35 cellular contexts compared by ENCODE assay signal in the genomic region with DNA sequence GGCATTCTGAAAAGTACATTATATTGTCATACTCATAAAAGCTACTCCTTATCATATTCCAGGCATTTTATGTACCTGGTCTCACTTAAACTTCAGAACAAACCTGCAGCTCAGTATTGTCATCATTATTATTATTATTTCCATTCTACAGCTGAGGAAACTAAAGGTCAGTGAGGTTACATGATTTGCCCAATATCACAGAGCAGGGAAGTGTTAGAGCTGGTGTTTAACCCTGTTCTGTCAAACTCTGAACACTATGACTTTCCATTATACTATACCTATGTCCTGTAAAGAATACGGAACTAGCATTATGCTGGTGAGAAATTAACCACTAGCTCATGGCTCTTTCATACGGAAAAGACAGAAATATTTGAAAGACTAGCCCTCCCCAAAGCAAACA. TPM values are rescaled to one million over a fixed set of nuclear protein-coding genes. Genes with fewer than 3 reads are reported as not detected.
"Had no signal": no experiment of that assay in that cellular context is flagged by ENCODE, and none has a peak within 500 bp of the region (broad histone marks: within the 10 kb centered on the region; RNA-seq: fewer than 3 reads in every experiment).

No MANE protein-coding gene starts in this region.

- H3K4me1 Mint-ChIP-seq: activated CD4-positive, alpha-beta T cell treated with anti-CD3 and anti-CD28 coated beads, Interleukin-2, amount 10 ng/mL, durations not matched to agents 24 days and 14 days; activated naive CD8-positive, alpha-beta T cell treated with anti-CD3 and anti-CD28 coated beads for 36 hours; activated T-helper 17 cell treated with anti-CD3 and anti-CD28 coated beads, Interleukin-2, amount 50 U/mL, for 72 hours had no signal

- H3K36me3 ChIP-seq: adrenal gland, cardiac muscle cell had no signal

- H3K27ac Mint-ChIP-seq: activated B cell treated with CpG ODN at 0.5 μM for 24 hours; activated CD4-positive, alpha-beta memory T cell treated with anti-CD3 and anti-CD28 coated beads for 36 hours; activated CD4-positive, alpha-beta T cell treated with anti-CD3 and anti-CD28 coated beads, Interleukin-2, amount 10 ng/mL, durations not matched to agents 24 days and 14 days; activated CD8-positive, alpha-beta T cell treated with anti-CD3 and anti-CD28 coated beads for 36 hours; activated naive CD4-positive, alpha-beta T cell treated with anti-CD3 and anti-CD28 coated beads for 36 hours; activated naive CD4-positive, alpha-beta T cell treated with anti-CD3 and anti-CD28 coated beads, Interleukin-2, amount 50 U/mL, for 72 hours; activated naive CD8-positive, alpha-beta T cell treated with anti-CD3 and anti-CD28 coated beads for 36 hours; activated T-cell treated with anti-CD3 and anti-CD28 coated beads, Interleukin-2, amount 50 U/mL, for 72 hours; activated T-helper 1 cell treated with anti-CD3 and anti-CD28 coated beads, Interleukin-12 subunit alpha, Interleukin-12 subunit beta, Interleukin-2, Interleukin-4 antibody, amounts not matched to agents 30 ng/mL and 10 ng/mL and 1 ng/mL, durations not matched to agents 14 hours and 24 hours and 36 hours; activated T-helper 17 cell treated with anti-CD3 and anti-CD28 coated beads, Interleukin-2, amount 50 U/mL, for 72 hours; T-helper 1 cell treated with Interleukin-12 subunit alpha and Interleukin-12 subunit beta and Interleukin-4 antibody, amounts not matched to agents 30 μg/mL and 1 μg/mL, for 36 hours; T-helper 2 cell treated with Interferon-gamma antibody and Interleukin-4, amounts not matched to agents 5 μg/mL and 100 μg/mL, for 36 hours had no signal

- H3K9me3 Mint-ChIP-seq: activated B cell treated with CpG ODN at 0.5 μM for 24 hours; activated CD4-positive, alpha-beta memory T cell treated with anti-CD3 and anti-CD28 coated beads for 36 hours; activated CD4-positive, alpha-beta T cell treated with anti-CD3 and anti-CD28 coated beads, Interleukin-2, amount 10 ng/mL, durations not matched to agents 24 days and 14 days; activated CD8-positive, alpha-beta T cell treated with anti-CD3 and anti-CD28 coated beads for 36 hours; activated naive CD4-positive, alpha-beta T cell treated with anti-CD3 and anti-CD28 coated beads for 36 hours; activated naive CD4-positive, alpha-beta T cell treated with anti-CD3 and anti-CD28 coated beads, Interleukin-2, amount 50 U/mL, for 72 hours; activated naive CD8-positive, alpha-beta T cell treated with anti-CD3 and anti-CD28 coated beads for 36 hours; activated T-cell treated with anti-CD3 and anti-CD28 coated beads, Interleukin-2, amount 50 U/mL, for 4 hours; activated T-cell treated with anti-CD3 and anti-CD28 coated beads, Interleukin-2, amount 50 U/mL, for 72 hours; activated T-helper 1 cell treated with anti-CD3 and anti-CD28 coated beads, Interleukin-12 subunit alpha, Interleukin-12 subunit beta, Interleukin-2, Interleukin-4 antibody, amounts not matched to agents 30 ng/mL and 10 ng/mL and 1 ng/mL, durations not matched to agents 14 hours and 24 hours and 36 hours; activated T-helper 17 cell treated with anti-CD3 and anti-CD28 coated beads, Interleukin-2, amount 50 U/mL, for 72 hours; T-helper 1 cell treated with Interleukin-12 subunit alpha and Interleukin-12 subunit beta and Interleukin-4 antibody, amounts not matched to agents 30 μg/mL and 1 μg/mL, for 36 hours; T-helper 2 cell treated with Interferon-gamma antibody and Interleukin-4, amounts not matched to agents 5 μg/mL and 100 μg/mL, for 36 hours had no signal

- H3K4me3 Mint-ChIP-seq: activated B cell treated with CpG ODN at 0.5 μM for 24 hours; activated CD4-positive, alpha-beta memory T cell treated with anti-CD3 and anti-CD28 coated beads for 36 hours; activated CD4-positive, alpha-beta T cell treated with anti-CD3 and anti-CD28 coated beads, Interleukin-2, amount 10 ng/mL, durations not matched to agents 24 days and 14 days; activated CD8-positive, alpha-beta T cell treated with anti-CD3 and anti-CD28 coated beads for 36 hours; activated naive CD4-positive, alpha-beta T cell treated with anti-CD3 and anti-CD28 coated beads for 36 hours; activated naive CD8-positive, alpha-beta T cell treated with anti-CD3 and anti-CD28 coated beads for 36 hours; activated T-cell treated with anti-CD3 and anti-CD28 coated beads, Interleukin-2, amount 50 U/mL, for 4 hours; activated T-cell treated with anti-CD3 and anti-CD28 coated beads, Interleukin-2, amount 50 U/mL, for 72 hours; activated T-helper 1 cell treated with anti-CD3 and anti-CD28 coated beads, Interleukin-12 subunit alpha, Interleukin-12 subunit beta, Interleukin-2, Interleukin-4 antibody, amounts not matched to agents 30 ng/mL and 10 ng/mL and 1 ng/mL, durations not matched to agents 14 hours and 24 hours and 36 hours; activated T-helper 17 cell treated with anti-CD3 and anti-CD28 coated beads, Interleukin-2, amount 50 U/mL, for 72 hours; T-helper 1 cell treated with Interleukin-12 subunit alpha and Interleukin-12 subunit beta and Interleukin-4 antibody, amounts not matched to agents 30 μg/mL and 1 μg/mL, for 36 hours; T-helper 2 cell treated with Interferon-gamma antibody and Interleukin-4, amounts not matched to agents 5 μg/mL and 100 μg/mL, for 36 hours had no signal

- H3K4me3 ChIP-seq: adrenal gland, body of pancreas, cardiac muscle cell had no signal

- H3K4me1 ChIP-seq: adrenal gland, body of pancreas had no signal

- H3K36me3 Mint-ChIP-seq: activated CD4-positive, alpha-beta memory T cell treated with anti-CD3 and anti-CD28 coated beads for 36 hours; activated naive CD4-positive, alpha-beta T cell treated with anti-CD3 and anti-CD28 coated beads, Interleukin-2, amount 50 U/mL, for 72 hours; activated naive CD8-positive, alpha-beta T cell treated with anti-CD3 and anti-CD28 coated beads for 36 hours had no signal

- H3K27me3 ChIP-seq: adrenal gland, body of pancreas, cardiac muscle cell had no signal

- H3K27ac ChIP-seq: adrenal gland, body of pancreas, cardiac muscle cell, VCaP had no signal

- H3K9me3 ChIP-seq: adrenal gland, body of pancreas had no signal

- DNase-seq: activated B cell treated with CpG ODN at 0.5 μM for 24 hours; activated CD4-positive, alpha-beta memory T cell treated with anti-CD3 and anti-CD28 coated beads for 36 hours; activated CD4-positive, alpha-beta T cell treated with anti-CD3 and anti-CD28 coated beads for 4 hours; activated CD4-positive, alpha-beta T cell treated with anti-CD3 and anti-CD28 coated beads, Interleukin-2, amount 10 ng/mL, durations not matched to agents 24 days and 14 days; activated CD4-positive, alpha-beta T cell treated with anti-CD3 and anti-CD28 coated beads, Interleukin-2, amount 50 U/mL, for 1 hour; activated CD4-positive, alpha-beta T cell treated with anti-CD3 and anti-CD28 coated beads, Interleukin-2, amount 50 U/mL, for 4 hours; activated CD4-positive, CD25-positive, alpha-beta regulatory T cell treated with anti-CD3 and anti-CD28 coated beads, Interleukin-2, amount 50 U/mL, for 72 hours; activated CD8-positive, alpha-beta memory T cell treated with anti-CD3 and anti-CD28 coated beads, Interleukin-2, amount 50 U/mL, for 4 hours; activated CD8-positive, alpha-beta T cell treated with anti-CD3 and anti-CD28 coated beads for 36 hours; activated effector memory CD4-positive, alpha-beta T cell treated with anti-CD3 and anti-CD28 coated beads, Interleukin-2, amount 50 U/mL, for 16 hours; activated gamma-delta T cell treated with Interleukin-2 at 50 U/mL for 16 hours; activated naive CD4-positive, alpha-beta T cell; activated naive CD4-positive, alpha-beta T cell treated with anti-CD3 and anti-CD28 coated beads for 36 hours; activated naive CD4-positive, alpha-beta T cell treated with anti-CD3 and anti-CD28 coated beads, Interleukin-2, amount 50 U/mL, for 16 hours; activated naive CD8-positive, alpha-beta T cell treated with anti-CD3 and anti-CD28 coated beads for 36 hours; activated T-cell treated with anti-CD3 and anti-CD28 coated beads for 4 hours; activated T-cell treated with anti-CD3 and anti-CD28 coated beads, Interleukin-2, amount 50 U/mL, for 1 hour; activated T-cell treated with anti-CD3 and anti-CD28 coated beads, Interleukin-2, amount 50 U/mL, for 4 hours; activated T-cell treated with anti-CD3 and anti-CD28 coated beads, Interleukin-2, amount 50 U/mL, for 72 hours; adrenal gland; amniotic stem cell; aorta; body of pancreas; central memory CD4-positive, alpha-beta T cell; SW 1271; T-helper 1 cell; T-helper 2 cell; T-helper 9 cell had no signal

RNA-seq across cellular contexts. Expression of gene STON2, which starts 56.4 kb away (rescaled TPM):
- total RNA-seq: activated B cell treated with CpG ODN at 0.5 μM for 24 hours had no signal
